In genomic region chr6:166032366-166033171, GRCh38 we compare ENCODE assay signal across 8 cellular contexts.
A peak's percentile ranks its signal among the peaks of the same experiment; 100 is the strongest.
DNase-seq lines count a peak whose midpoint lies in the region; TF ChIP-seq lines count a peak whose summit lies in the region.

No MANE protein-coding gene starts in this region.

- H3K36me3 Mint-ChIP-seq in endodermal cell (ENCODE audit: low read depth): peaks cover 3% of the 10 kb centered on the region

- peaks cover 22% of the 10 kb centered on the region for H3K4me1 Mint-ChIP-seq in endodermal cell

- WGBS in endodermal cell (ENCODE audit: insufficient coverage in 1 of 2, insufficient read length in 1 of 2), 2 experiments: 58 to 69% methylated on average over 5 to 9 of the region's 9 CpGs
- WGBS in neuronal stem cell (ENCODE audit: extremely low coverage in 2 of 2, insufficient read length in 2 of 2, insufficient replicate concordance in 1 of 2), 2 donors: no CpG with 5 or more reads among the region's 9 CpGs

- DNase-seq in GM04503 (ENCODE audit: low read depth): peak; percentile 67
- DNase-seq in HT1080 (ENCODE audit: low read depth): peak; percentile 72
- DNase-seq in endodermal cell: peak; percentile 86
- DNase-seq in neuronal stem cell (ENCODE audit: low spot score): no peak
- no peak for DNase-seq in head of caudate nucleus
- no peak for DNase-seq in activated CD4-positive, alpha-beta T cell treated with anti-CD3 and anti-CD28 coated beads, Interleukin-2, amount 50 U/mL, for 4 hours
- no peak for DNase-seq in ascending aorta (ENCODE audit: low spot score in 2 of 2)
- DNase-seq in GM13976 (ENCODE audit: low spot score): no peak

- no peak overlapping the region for H4K8ac ChIP-seq in neuronal stem cell (ENCODE audit: low read depth, low read length)

- no peak overlapping the region for H2BK15ac ChIP-seq in neuronal stem cell (ENCODE audit: low read length)

- no peak overlapping the region for H2BK12ac ChIP-seq in neuronal stem cell (ENCODE audit: low read length)

- H3K9me3 ChIP-seq in endodermal cell (ENCODE audit: control insufficient read depth, low read length): peaks cover 3% of the 10 kb centered on the region
- H3K9me3 ChIP-seq in neuronal stem cell (replicated peaks in 1 of 2; ENCODE audit: control insufficient read depth in 2 of 2, insufficient read depth in 1 of 2, low read depth in 1 of 2, low read length in 2 of 2): no peaks in the 10 kb centered on the region
- no peaks in the 10 kb centered on the region for H3K9me3 ChIP-seq in ascending aorta

- no peak overlapping the region for H3K23ac ChIP-seq in neuronal stem cell (ENCODE audit: low read depth, low read length, poor library complexity)

- H3K4me2 ChIP-seq in neuronal stem cell (ENCODE audit: insufficient read depth, low read length, poor library complexity, severe bottlenecking): no peak overlapping the region

- peaks cover 9% of the 10 kb centered on the region for H3K9me3 Mint-ChIP-seq in endodermal cell

- H3K27ac ChIP-seq in endodermal cell (ENCODE audit: low read depth, low read length) (no peak overlapping the region), neuronal stem cell (replicated peaks; ENCODE audit: low read length) (no peak overlapping the region), ascending aorta (no peak overlapping the region)

- intact Hi-C loops in head of caudate nucleus (cut with DNase I): no loop called here
- intact Hi-C loops in ascending aorta (cut with DNase I): no loop called here

- no peak overlapping the region for H2BK5ac ChIP-seq in neuronal stem cell (ENCODE audit: low read length)

- H3K27me3 ChIP-seq in endodermal cell (ENCODE audit: control insufficient read depth, insufficient read depth, low read length, poor library complexity, severe bottlenecking) (no peaks in the 10 kb centered on the region), neuronal stem cell (ENCODE audit: control insufficient read depth in 3 of 3, insufficient read depth in 3 of 3, low read depth in 1 of 3, low read length in 3 of 3) (no peaks in the 10 kb centered on the region), ascending aorta (no peaks in the 10 kb centered on the region)

- no peak overlapping the region for H4K91ac ChIP-seq in neuronal stem cell (ENCODE audit: low read depth, low read length, poor library complexity)

- no peaks in the 10 kb centered on the region for H3K36me3 ChIP-seq in endodermal cell (ENCODE audit: control insufficient read depth, insufficient read depth, low read length)
- no peaks in the 10 kb centered on the region for H3K36me3 ChIP-seq in neuronal stem cell (replicated peaks in 1 of 2; ENCODE audit: control insufficient read depth in 2 of 2, insufficient read depth in 2 of 2, low read length in 2 of 2)
- H3K36me3 ChIP-seq in ascending aorta: no peaks in the 10 kb centered on the region

- TF ChIP-seq CTCF in endodermal cell (conservative IDR thresholded peaks at IDR 0.05): peak; percentile 74
- no peak for TF ChIP-seq CTCF in ascending aorta (IDR thresholded peaks at IDR 0.05)
- TF ChIP-seq CTCF in GM13976 (IDR thresholded peaks at IDR 0.05; ENCODE audit: borderline replicate concordance, control extremely low read depth, extremely low read depth, insufficient read depth, missing control alignments): no peak

- H3K14ac ChIP-seq in neuronal stem cell (ENCODE audit: low read length): no peak overlapping the region

- in situ Hi-C loops in GM13976 (cut with MboI; ENCODE audit: low sequenced_read_pairs, unreplicated experiment): no loop called here

- no peak overlapping the region for H2AK5ac ChIP-seq in neuronal stem cell (ENCODE audit: low read depth, low read length)

- peak overlapping the region; percentile 85 for H3K27ac Mint-ChIP-seq in endodermal cell

- peak overlapping the region; percentile 45 for H2AFZ ChIP-seq in neuronal stem cell (ENCODE audit: low read length)

- H3K4me3 ChIP-seq in endodermal cell (ENCODE audit: low read length): no peak overlapping the region
- H3K4me3 ChIP-seq in neuronal stem cell (ENCODE audit: low read length in 2 of 2): no peak overlapping the region
- H3K4me3 ChIP-seq in ascending aorta: no peak overlapping the region

- H3K4me1 ChIP-seq in endodermal cell (ENCODE audit: control insufficient read depth, insufficient read depth, low read length) (peaks cover 8% of the 10 kb centered on the region), neuronal stem cell (ENCODE audit: control insufficient read depth in 2 of 2, insufficient read depth in 1 of 2, low read depth in 1 of 2, low read length in 2 of 2) (no peaks in the 10 kb centered on the region), ascending aorta (no peaks in the 10 kb centered on the region)

- no peak overlapping the region for H3K18ac ChIP-seq in neuronal stem cell (ENCODE audit: low read length)

- no peak overlapping the region for H3K4me3 Mint-ChIP-seq in endodermal cell

- H3K79me1 ChIP-seq in neuronal stem cell (ENCODE audit: low read depth, low read length): no peaks in the 10 kb centered on the region

- no peak overlapping the region for H3K4ac ChIP-seq in neuronal stem cell (ENCODE audit: low read length)

- H3K9ac ChIP-seq in endodermal cell (ENCODE audit: extremely low read depth, low read length, poor library complexity, severe bottlenecking) (no peak overlapping the region), neuronal stem cell (ENCODE audit: low read depth, low read length, poor library complexity) (no peak overlapping the region)

- no peaks in the 10 kb centered on the region for H3K27me3 Mint-ChIP-seq in endodermal cell (ENCODE audit: insufficient read depth)

- no peak overlapping the region for H2BK120ac ChIP-seq in neuronal stem cell (ENCODE audit: low read depth, low read length)

Comparison
In these comparisons a context has a peak if more than half of its experiments do, and no peak if none do; other contexts are left out.
1. DNase-seq: peak in GM04503 (single experiment), HT1080 (single experiment) and endodermal cell (single experiment); none in neuronal stem cell (single experiment), head of caudate nucleus (0 of 42), activated CD4-positive, alpha-beta T cell treated with anti-CD3 and anti-CD28 coated beads, Interleukin-2, amount 50 U/mL, for 4 hours (0 of 2), ascending aorta (0 of 2) and GM13976 (single experiment).